17 cellular contexts compared by ENCODE assay signal in genomic region chr3:18241837-18242236, GRCh38.
A peak's percentile ranks its signal among the peaks of the same experiment; 100 is the strongest.
DNase-seq lines count a peak whose midpoint lies in the region; ATAC-seq and TF ChIP-seq lines count a peak whose summit lies in the region.
"Had no signal": no experiment of that assay in that cellular context is flagged by ENCODE, and none has a peak within 500 bp of the region (broad histone marks: within the 10 kb centered on the region; RNA-seq: fewer than 3 reads in every experiment).

No MANE protein-coding gene starts in this region.

- H3K27me3 ChIP-seq in breast epithelium: no peaks in the 10 kb centered on the region
- no peaks in the 10 kb centered on the region for H3K27me3 ChIP-seq in adipocyte (replicated peaks; ENCODE audit: control insufficient read depth, insufficient read depth, low read length)
- no peaks in the 10 kb centered on the region for H3K27me3 ChIP-seq in osteoblast (ENCODE audit: insufficient read depth, low read length)

- no peaks in the 10 kb centered on the region for H3K9me3 Mint-ChIP-seq in MCF 10A (ENCODE audit: unreplicated experiment)
- H3K9me3 Mint-ChIP-seq: CD4-positive, alpha-beta T cell; GM23338 had no signal

- no peak overlapping the region for H2AFZ ChIP-seq in osteoblast (ENCODE audit: low read length)
- H2AFZ ChIP-seq: GM23338 had no signal

- H3K4me1 ChIP-seq in breast epithelium: no peaks in the 10 kb centered on the region
- peaks cover 17% of the 10 kb centered on the region for H3K4me1 ChIP-seq in adipocyte (ENCODE audit: control insufficient read depth, insufficient read depth, low read length)
- H3K4me1 ChIP-seq in osteoblast (ENCODE audit: insufficient read depth, low read length): peaks cover 20% of the 10 kb centered on the region

- intact Hi-C loops in MCF 10A (cut with micrococcal nuclease): no loop called here
- intact Hi-C loops in breast epithelium (cut with DNase I; ENCODE audit: low total_unique reads): no loop called here

- H3K9ac ChIP-seq in adipocyte (ENCODE audit: low read length): no peak overlapping the region

- no peak for DNase-seq in MCF 10A (ENCODE audit: unreplicated experiment)
- DNase-seq in breast epithelium (ENCODE audit: low spot score in 2 of 2): no peak
- peak; percentile 30 for DNase-seq in adipocyte (ENCODE audit: low read depth)
- DNase-seq in fibroblast of gingiva (ENCODE audit: low read depth): peak; percentile 21
- DNase-seq in osteoblast (ENCODE audit: insufficient read length, low spot score, missing footprints): no peak
- DNase-seq in NCI-H1105 treated with DMSO at 0.1 percent for 48 hours (lab: John Stamatoyannopoulos, UW): no peak
- no peak for DNase-seq in coronary artery (ENCODE audit: low spot score)
- DNase-seq: 8988T; C1 segment of cervical spinal cord; Calu3; CD4-positive, alpha-beta T cell; DMS 273 treated with DMSO at 0.1 percent for 48 hours; H7 had no signal

- H3K27ac ChIP-seq in breast epithelium: no peak overlapping the region
- no peak overlapping the region for H3K27ac ChIP-seq in osteoblast (ENCODE audit: low read depth, low read length)
- H3K27ac ChIP-seq in coronary artery: no peak overlapping the region

- CTCF ChIA-PET in MCF 10A (lab: Yijun Ruan, JAX): interaction anchor here (0.7 kb wide), 1 partner anchor 24 kb away, joined by 4 read pairs; no protein-coding TSS in a partner anchor

- TF ChIP-seq CTCF in MCF 10A (IDR thresholded peaks at IDR 0.05; ENCODE audit: unreplicated experiment) (no peak), breast epithelium (IDR thresholded peaks at IDR 0.05) (no peak), osteoblast (IDR thresholded peaks at IDR 0.05; ENCODE audit: extremely low read depth, low read depth, low read length) (no peak), coronary artery (IDR thresholded peaks at IDR 0.05) (no peak)

- H3K79me2 ChIP-seq in osteoblast (ENCODE audit: insufficient read depth, low read length): no peaks in the 10 kb centered on the region

- no peaks in the 10 kb centered on the region for H4K20me1 ChIP-seq in osteoblast (ENCODE audit: insufficient read depth, low read length)

- H3K27me3 Mint-ChIP-seq in MCF 10A (ENCODE audit: insufficient read depth, unreplicated experiment): no peaks in the 10 kb centered on the region

- H3K4me1 Mint-ChIP-seq in MCF 10A (ENCODE audit: insufficient read depth, unreplicated experiment): peaks cover 6% of the 10 kb centered on the region

- TF ChIP-seq POLR2A in breast epithelium (IDR thresholded peaks at IDR 0.05): no peak

- no peak for ATAC-seq in GM21723 (IDR thresholded peaks at IDR 0.05; ENCODE audit: unreplicated experiment)
- ATAC-seq: GM12878, GM23338 had no signal

- H3K9me3 ChIP-seq in breast epithelium (no peaks in the 10 kb centered on the region), adipocyte (ENCODE audit: control insufficient read depth, low read length) (no peaks in the 10 kb centered on the region), osteoblast (ENCODE audit: low read depth, low read length) (no peaks in the 10 kb centered on the region)

- H3K36me3 ChIP-seq in breast epithelium: no peaks in the 10 kb centered on the region
- no peaks in the 10 kb centered on the region for H3K36me3 ChIP-seq in adipocyte (ENCODE audit: control insufficient read depth, insufficient read depth, low read length, severe bottlenecking)
- H3K36me3 ChIP-seq in osteoblast (ENCODE audit: insufficient read depth, low read length): no peaks in the 10 kb centered on the region

- H3K4me3 ChIP-seq in breast epithelium: no peak overlapping the region
- H3K4me3 ChIP-seq in adipocyte (ENCODE audit: low read length): no peak overlapping the region
- no peak overlapping the region for H3K4me3 ChIP-seq in osteoblast (ENCODE audit: insufficient read depth, low read length)
- no peak overlapping the region for H3K4me3 ChIP-seq in coronary artery
- H3K4me3 ChIP-seq: GM12878, GM23338 had no signal

- POLR2A ChIA-PET in MCF 10A (lab: Yijun Ruan, JAX): no interaction called here

- H3K4me2 ChIP-seq in osteoblast (ENCODE audit: insufficient read depth, low read length): no peak overlapping the region
- H3K4me2 ChIP-seq: GM23338 had no signal

- no peak overlapping the region for H3K4me3 Mint-ChIP-seq in MCF 10A (ENCODE audit: unreplicated experiment)
- H3K4me3 Mint-ChIP-seq: B cell; CD4-positive, alpha-beta T cell; GM23338 had no signal

- no peaks in the 10 kb centered on the region for H3K36me3 Mint-ChIP-seq in MCF 10A (ENCODE audit: insufficient read depth, unreplicated experiment)

- H3K27ac Mint-ChIP-seq in MCF 10A (ENCODE audit: low read depth, unreplicated experiment): peak overlapping the region; percentile 5
- H3K27ac Mint-ChIP-seq: B cell; CD4-positive, alpha-beta T cell; GM23338 had no signal

- no TSS peak for BruUV-seq in MCF 10A (replicated peaks; lab: Mats Ljungman, UMichigan)

Comparison
In these comparisons a context has a peak if more than half of its experiments do, and no peak if none do; other contexts are left out.
1. DNase-seq: peak in adipocyte (single experiment) and fibroblast of gingiva (single experiment); none in MCF 10A (single experiment), breast epithelium (0 of 2), osteoblast (single experiment), NCI-H1105 treated with DMSO at 0.1 percent for 48 hours (single experiment) and coronary artery (single experiment).